29 cellular contexts compared by ENCODE assay signal in the genomic region with DNA sequence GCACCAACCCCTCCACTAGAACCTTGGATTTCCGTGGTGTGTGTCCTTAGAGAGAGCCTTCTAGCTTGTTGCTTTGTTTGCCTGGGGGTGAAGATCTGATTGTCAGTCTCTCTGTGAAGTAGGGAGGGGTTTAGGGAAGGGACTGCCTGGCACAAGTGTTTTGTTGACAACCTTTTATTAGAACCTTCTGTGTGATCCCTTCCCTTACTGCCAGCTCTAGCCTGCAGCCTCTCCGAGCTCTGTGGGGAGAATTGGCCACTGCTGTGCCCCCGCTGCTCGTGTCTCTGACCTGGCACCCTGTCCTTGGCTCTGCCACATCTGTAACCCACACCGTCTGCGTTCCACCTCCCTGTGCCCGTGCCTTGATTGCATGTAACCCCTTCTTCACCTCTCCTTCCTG. TPM values are rescaled to one million over a fixed set of nuclear protein-coding genes. Genes with fewer than 3 reads are reported as not detected.
DNase-seq lines count a peak whose midpoint lies in the region; ATAC-seq, FAIRE-seq and TF ChIP-seq lines count a peak whose summit lies in the region.
"Had no signal": no experiment of that assay in that cellular context is flagged by ENCODE, and none has a peak within 500 bp of the region (broad histone marks: within the 10 kb centered on the region; RNA-seq: fewer than 3 reads in every experiment).

No MANE protein-coding gene starts in this region.

- H2AFZ ChIP-seq in PC-9 = no peak overlapping the region

- TF ChIP-seq CTCF in PC-9 (conservative IDR thresholded peaks at IDR 0.05) (no peak), psoas muscle (IDR thresholded peaks at IDR 0.05) (no peak), kidney (IDR thresholded peaks at IDR 0.05; ENCODE audit: borderline replicate concordance, extremely low read depth, insufficient read depth) (no peak)

- CTCF ChIA-PET in PC-9 (lab: Charles Lee) = no interaction called here

- no TSS peak for BruUV-seq in PC-9 (replicated peaks; lab: Mats Ljungman, UMichigan)

- H3K27me3 ChIP-seq in PC-9 (ENCODE audit: insufficient read depth, low read depth) = no peaks in the 10 kb centered on the region
- no peaks in the 10 kb centered on the region for H3K27me3 ChIP-seq in psoas muscle (ENCODE audit: insufficient read depth in 3 of 3, low read length in 2 of 3)
- H3K27me3 ChIP-seq: sigmoid colon had no signal

- no peaks in the 10 kb centered on the region for H3K79me2 ChIP-seq in PC-9 (ENCODE audit: low read depth)

- H3K9me2 ChIP-seq in PC-9 (ENCODE audit: insufficient read depth) = no peaks in the 10 kb centered on the region

- H3K9me3 ChIP-seq in PC-9 (ENCODE audit: insufficient read depth, low read depth) = peaks cover 15% of the 10 kb centered on the region
- H3K9me3 ChIP-seq in psoas muscle = peaks cover 16% of the 10 kb centered on the region
- H3K9me3 ChIP-seq in kidney (ENCODE audit: control insufficient read depth in 1 of 2, low read length in 2 of 2) = peaks cover 4 to 6% of the 10 kb centered on the region in 2 donors

- no peak overlapping the region for H3K4me3 ChIP-seq in PC-9
- no peak overlapping the region for H3K4me3 ChIP-seq in psoas muscle
- no peak overlapping the region for H3K4me3 ChIP-seq in kidney (ENCODE audit: low read length in 2 of 2)
- H3K4me3 ChIP-seq: A549, sigmoid colon had no signal

- intact Hi-C loops in PC-9 (cut with micrococcal nuclease; ENCODE audit: unreplicated experiment) = no loop called here
- intact Hi-C loops in head of caudate nucleus (cut with DNase I) = no loop called here
- intact Hi-C loops in psoas muscle (cut with DNase I) = no loop called here
- intact Hi-C loops in kidney (cut with DNase I) = no loop called here

- ATAC-seq in psoas muscle (peak in 3 of 4 donors; percentile 40 to 88 (median 77)), GM19351 (IDR thresholded peaks at IDR 0.05; ENCODE audit: unreplicated experiment) (no peak)
- ATAC-seq: A549; HepG2; left lobe of liver; stimulated activated memory B cell treated with anti-CD40 and anti-IgM and Interleukin-4, amounts not matched to agents 10 μg/mL and 1 μg/mL and 100 μg/mL, for 72 hours had no signal

- H3K9ac ChIP-seq in kidney (ENCODE audit: low read length in 2 of 2) = no peak overlapping the region

- DNase-seq in Ammon's horn (ENCODE audit: low spot score) = peak; percentile 82
- DNase-seq in PC-9 = no peak
- DNase-seq in head of caudate nucleus = peak in 26 of 42 donors; percentile 7 to 81 (median 52)
- DNase-seq in psoas muscle = no peak
- no peak for DNase-seq in activated T-cell treated with anti-CD3 and anti-CD28 coated beads for 4 hours
- DNase-seq in cerebellar nuclear complex (lab: John Stamatoyannopoulos, UW) = no peak
- no peak for DNase-seq in kidney
- DNase-seq: activated CD4-positive, alpha-beta memory T cell treated with anti-CD3 and anti-CD28 coated beads, Interleukin-2, amount 10 ng/mL, durations not matched to agents 7 days and 5 days; activated CD4-positive, alpha-beta T cell treated with anti-CD3 and anti-CD28 coated beads for 1 hour; activated CD8-positive, alpha-beta memory T cell treated with anti-CD3 and anti-CD28 coated beads, Interleukin-2, amount 50 U/mL, for 4 hours; activated naive CD4-positive, alpha-beta T cell treated with anti-CD3 and anti-CD28 coated beads for 36 hours; CD4-positive, alpha-beta memory T cell; HCEC 1CT; Kasumi-1; mesendoderm; NCI-H1417 treated with DMSO at 0.1 percent for 48 hours; NCI-H2081 treated with DMSO at 0.1 percent for 48 hours; NCI-H2227 treated with DMSO at 0.1 percent for 48 hours; NCI-H526 treated with DMSO at 0.1 percent for 48 hours; NK-92 treated with Interleukin-12 subunit alpha and Interleukin-12 subunit beta, amount 100 ng/mL, for 24 hours; SHP77 treated with DMSO at 0.1 percent for 48 hours; sigmoid colon had no signal

- WGBS in psoas muscle, 3 donors = 18 to 23% (median 19%) methylated on average over 7 of the region's 7 CpGs

- POLR2A ChIA-PET in PC-9 (lab: Charles Lee; ENCODE audit: unreplicated experiment) = no interaction called here

- peaks cover 26% of the 10 kb centered on the region for H3K4me1 ChIP-seq in PC-9 (replicated peaks; ENCODE audit: insufficient read depth)
- H3K4me1 ChIP-seq in psoas muscle = peaks cover 9% of the 10 kb centered on the region
- no peaks in the 10 kb centered on the region for H3K4me1 ChIP-seq in kidney (ENCODE audit: control insufficient read depth in 1 of 2, insufficient read depth in 1 of 2, low read depth in 1 of 2, low read length in 2 of 2)
- H3K4me1 ChIP-seq: A549, sigmoid colon had no signal

- H3K36me3 ChIP-seq in PC-9 (ENCODE audit: low read depth) = no peaks in the 10 kb centered on the region
- H3K36me3 ChIP-seq in psoas muscle (ENCODE audit: insufficient read depth in 1 of 2, low read depth in 1 of 2) = no peaks in the 10 kb centered on the region
- H3K36me3 ChIP-seq in kidney (ENCODE audit: control insufficient read depth in 1 of 2, insufficient read depth in 2 of 2, low read length in 2 of 2) = no peaks in the 10 kb centered on the region
- H3K36me3 ChIP-seq: sigmoid colon had no signal

- peaks cover 21% of the 10 kb centered on the region for H3F3A ChIP-seq in PC-9 (ENCODE audit: insufficient read depth, low read depth)

- FAIRE-seq in kidney (lab: Jason Lieb, UNC) = no peak
- FAIRE-seq: A549, frontal cortex, GM19239, HepG2 had no signal

- peak overlapping the region; percentile 66 for H3K27ac ChIP-seq in PC-9
- no peak overlapping the region for H3K27ac ChIP-seq in psoas muscle
- H3K27ac ChIP-seq in kidney (ENCODE audit: low read depth in 2 of 2, low read length in 2 of 2) = no peak overlapping the region
- H3K27ac ChIP-seq: A549, sigmoid colon had no signal

- H4K20me1 ChIP-seq in PC-9 (ENCODE audit: insufficient read depth) = no peaks in the 10 kb centered on the region

- H3K4me2 ChIP-seq in PC-9 = no peak overlapping the region
- H3K4me2 ChIP-seq: A549 had no signal

RNA-seq across cellular contexts. Expression of gene PCSK6, which starts 30.9 kb away (rescaled TPM):
- total RNA-seq in PC-9 (2021) (26.3 and 27.2 TPM in 2 replicates), psoas muscle (10 to 100 TPM; 13.3 to 32.7 (median 20.7) TPM), kidney (7.3 TPM)
- polyA plus RNA-seq in psoas muscle (10 to 100 TPM in 1 of 3 donors, 1 to 10 TPM in 2; 8.3 to 10.3 (median 9.8) TPM), kidney (ENCODE audit: insufficient read depth, low read depth, low replicate concordance) (3.8 TPM)

Comparison
In these comparisons a context has a peak if more than half of its experiments do, and no peak if none do; other contexts are left out.
1. DNase-seq: peak in Ammon's horn (single experiment) and head of caudate nucleus (26 of 42); none in PC-9 (0 of 2), psoas muscle (0 of 2), activated T-cell treated with anti-CD3 and anti-CD28 coated beads for 4 hours (single experiment), cerebellar nuclear complex (0 of 2) and kidney (single experiment).